In the genomic region with DNA sequence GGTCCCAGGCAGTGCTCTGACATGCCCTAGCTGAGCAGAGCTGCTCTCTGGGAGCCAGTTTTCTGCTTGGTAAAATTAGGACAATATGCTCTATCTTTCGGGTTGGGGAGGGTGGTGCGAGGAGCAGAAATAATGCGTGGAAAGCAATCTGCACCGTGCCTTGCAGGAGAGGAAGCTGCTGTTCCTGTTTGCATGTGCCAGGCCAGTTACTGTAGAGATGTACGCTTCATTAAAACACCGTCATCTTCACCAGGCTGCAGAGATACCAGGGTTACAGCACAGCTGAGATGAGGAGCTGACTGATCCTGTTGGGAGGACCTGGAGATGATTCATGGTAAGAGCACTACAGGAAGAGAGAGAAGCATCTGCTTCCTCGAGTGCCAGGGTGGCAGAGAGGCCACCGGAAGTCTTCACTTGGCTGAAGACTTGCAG, we compare ENCODE assay signal across 8 cellular contexts. TPM values are rescaled to one million over a fixed set of nuclear protein-coding genes. Genes with fewer than 3 reads are reported as not detected.
DNase-seq lines count a peak whose midpoint lies in the region; ATAC-seq and TF ChIP-seq lines count a peak whose summit lies in the region.

No MANE protein-coding gene starts in this region.

- TF ChIP-seq CTCF in esophagus squamous epithelium (IDR thresholded peaks at IDR 0.05), result no peak

- 20% methylated on average over 7 of the region's 8 CpGs for WGBS in esophagus squamous epithelium, 2 donors

- peaks cover 18% of the 10 kb centered on the region for H3K4me1 Mint-ChIP-seq in activated T-helper 17 cell treated with anti-CD3 and anti-CD28 coated beads, Interleukin-2, amount 50 U/mL, for 72 hours

- no peaks in the 10 kb centered on the region for H3K36me3 Mint-ChIP-seq in activated T-helper 17 cell treated with anti-CD3 and anti-CD28 coated beads, Interleukin-2, amount 50 U/mL, for 72 hours (ENCODE audit: low read depth)

- no peak for TF ChIP-seq POLR2A in esophagus squamous epithelium (IDR thresholded peaks at IDR 0.05)

- no peaks in the 10 kb centered on the region for H3K9me3 ChIP-seq in esophagus squamous epithelium

- peaks cover 0 to 12% (median 7%) of the 10 kb centered on the region in 3 donors for H3K4me1 ChIP-seq in esophagus squamous epithelium

- peak; percentile 69 for DNase-seq in DMS53 (lab: John Stamatoyannopoulos, UW)
- peak; percentile 96 to 98 for DNase-seq in Kasumi-1 (lab: John Stamatoyannopoulos, UW)
- peak; percentile 34 for DNase-seq in myocyte (ENCODE audit: low read depth)
- DNase-seq in esophagus squamous epithelium (lab: John Stamatoyannopoulos, UW), result no peak
- no peak for DNase-seq in KG1 (lab: John Stamatoyannopoulos, UW)
- DNase-seq in stimulated activated naive CD4-positive, alpha-beta T cell treated with Interleukin-2 at 50 U/mL for 16 hours (lab: John Stamatoyannopoulos, UW), result no peak

- intact Hi-C loops in esophagus squamous epithelium (cut with DNase I), result no loop called here

- peak overlapping the region; percentile 67 for H3K4me3 Mint-ChIP-seq in activated T-helper 17 cell treated with anti-CD3 and anti-CD28 coated beads, Interleukin-2, amount 50 U/mL, for 72 hours

- H3K36me3 ChIP-seq in esophagus squamous epithelium, result no peaks in the 10 kb centered on the region

- H3K4me3 ChIP-seq in esophagus squamous epithelium, result no peak overlapping the region

- peak; percentile 81 for ATAC-seq in activated T-helper 17 cell treated with anti-CD3 and anti-CD28 coated beads, Interleukin-2, amount 50 U/mL, for 72 hours (replicated peaks)
- ATAC-seq in HG03025 (IDR thresholded peaks at IDR 0.05; ENCODE audit: low FRiP score, unreplicated experiment), result no peak

- peak overlapping the region; percentile 89 for H3K27ac Mint-ChIP-seq in activated T-helper 17 cell treated with anti-CD3 and anti-CD28 coated beads, Interleukin-2, amount 50 U/mL, for 72 hours

- no peak overlapping the region for H3K27ac ChIP-seq in esophagus squamous epithelium

- no peaks in the 10 kb centered on the region for H3K27me3 Mint-ChIP-seq in activated T-helper 17 cell treated with anti-CD3 and anti-CD28 coated beads, Interleukin-2, amount 50 U/mL, for 72 hours

- H3K9me3 Mint-ChIP-seq in activated T-helper 17 cell treated with anti-CD3 and anti-CD28 coated beads, Interleukin-2, amount 50 U/mL, for 72 hours, result no peaks in the 10 kb centered on the region

- H3K27me3 ChIP-seq in esophagus squamous epithelium, result no peaks in the 10 kb centered on the region

RNA-seq across cellular contexts. Expression of gene IRF2, which starts 29.5 kb away (rescaled TPM):
- total RNA-seq in activated T-helper 17 cell treated with anti-CD3 and anti-CD28 coated beads, Interleukin-2, amount 50 U/mL, for 72 hours, result 10 to 100 TPM; 48.1 to 61.7 TPM
- total RNA-seq in myocyte (16.3 and 19.1 TPM in 2 replicates), esophagus squamous epithelium (10 to 100 TPM; 16.6 to 30.2 (median 23.4) TPM)
- 9.7 TPM for polyA plus RNA-seq in myocyte (2012)

Comparison
In these comparisons a context has a peak if more than half of its experiments do, and no peak if none do; other contexts are left out.
1. DNase-seq: peak in DMS53 (single experiment), Kasumi-1 (2 of 2) and myocyte (single experiment); none in esophagus squamous epithelium (single experiment), KG1 (single experiment) and stimulated activated naive CD4-positive, alpha-beta T cell treated with Interleukin-2 at 50 U/mL for 16 hours (single experiment).